ENCODE assay signal across 1 cellular context in the genomic region with DNA sequence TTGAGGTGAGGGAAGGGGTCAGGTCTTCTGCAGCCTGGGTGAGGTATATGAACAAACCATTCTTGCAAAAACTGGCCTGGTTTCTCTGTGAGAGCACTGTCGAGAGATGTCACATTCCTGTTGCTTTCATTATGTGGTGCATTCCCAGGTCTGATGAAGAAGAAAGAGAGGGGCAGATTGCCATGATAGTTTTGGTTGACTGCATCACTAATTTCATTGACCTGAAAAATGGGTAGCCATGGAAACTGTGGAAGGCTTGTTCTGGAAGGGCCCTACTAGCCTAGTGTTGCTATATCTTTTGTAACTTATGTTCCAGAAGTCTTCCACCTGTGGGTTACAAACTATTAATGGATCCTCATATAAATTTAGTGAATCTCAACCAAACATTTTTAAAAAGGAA.
TF ChIP-seq lines count a peak whose summit lies in the region.

No MANE protein-coding gene starts in this region.

TF ChIP-seq in GM12878, 131 proteins besides CTCF, POLR2A, EP300 and RAD21:
- TF ChIP-seq HDAC6 (IDR thresholded peaks at IDR 0.05; ENCODE audit: unreplicated experiment) (no peak), SIN3A (IDR thresholded peaks at IDR 0.05; ENCODE audit: low read depth, low read length) (no peak), ETV6 (conservative IDR thresholded peaks at IDR 0.05 in 1 of 2, IDR thresholded peaks at IDR 0.05 in 1 of 2; ENCODE audit: borderline replicate concordance in 1 of 2, low read depth in 1 of 2) (no peak), POLR2AphosphoS5 (IDR thresholded peaks at IDR 0.05; ENCODE audit: low read length) (no peak)
